Comparison of ENCODE assay signal across 27 cellular contexts in the genomic region with DNA sequence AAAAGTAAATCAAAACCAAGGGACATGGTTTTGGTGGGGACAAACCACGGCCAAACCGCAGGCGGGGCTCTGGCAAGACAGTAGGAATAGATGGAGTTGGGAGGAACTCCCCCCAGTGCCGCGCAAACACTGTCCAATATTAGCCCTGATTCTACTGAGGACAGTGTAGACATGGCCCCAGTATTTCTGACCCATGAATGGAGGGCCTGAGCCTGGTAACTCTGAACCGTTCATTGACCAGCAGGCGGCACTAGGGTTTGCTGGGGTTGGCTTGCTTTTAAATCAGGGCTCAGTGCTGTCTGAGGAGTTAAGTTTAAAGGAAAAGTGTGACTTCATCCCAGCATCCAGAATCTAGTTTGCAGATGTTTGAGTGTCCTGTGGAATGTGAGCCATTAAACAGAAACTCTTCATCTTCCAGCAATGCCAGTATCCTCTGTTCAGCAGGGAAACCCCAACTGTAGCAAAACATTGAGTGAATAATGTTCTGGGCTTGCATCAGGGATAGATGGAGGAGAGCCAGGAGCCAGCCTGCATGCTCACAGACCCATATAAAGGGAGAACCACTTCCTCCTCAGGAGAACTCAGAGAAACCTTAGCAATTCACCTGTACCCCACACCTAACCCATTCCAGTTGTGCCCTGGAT.
DNase-seq lines count a peak whose midpoint lies in the region; ATAC-seq and TF ChIP-seq lines count a peak whose summit lies in the region.
"Had no signal": no experiment of that assay in that cellular context is flagged by ENCODE, and none has a peak within 500 bp of the region (broad histone marks: within the 10 kb centered on the region; RNA-seq: fewer than 3 reads in every experiment).

No MANE protein-coding gene starts in this region.

- peak; percentile 39 for DNase-seq in AG08395 (ENCODE audit: low spot score)
- no peak for DNase-seq in GM23338 (ENCODE audit: low spot score)
- peak; percentile 35 for DNase-seq in adipocyte (ENCODE audit: low read depth)
- DNase-seq in iris pigment epithelial cell (ENCODE audit: low read depth): peak; percentile 15
- DNase-seq in ovary: no peak
- DNase-seq in activated CD4-positive, alpha-beta T cell treated with anti-CD3 and anti-CD28 coated beads for 4 hours: no peak
- no peak for DNase-seq in DMS79 treated with DMSO at 0.1 percent for 48 hours (lab: John Stamatoyannopoulos, UW)
- DNase-seq: activated CD4-positive, alpha-beta T cell treated with anti-CD3 and anti-CD28 coated beads, Interleukin-2, amount 10 ng/mL, durations not matched to agents 24 days and 14 days; activated naive CD4-positive, alpha-beta T cell treated with Interleukin-2 at 50 U/mL for 16 hours; activated T-cell treated with anti-CD3 and anti-CD28 coated beads, Interleukin-2, amount 50 U/mL, for 4 hours; anterior cingulate cortex; CD4-positive, alpha-beta T cell; central memory CD4-positive, alpha-beta T cell; foreskin keratinocyte; heart right ventricle; Kasumi-1; NCI-H2171; NCI-H524; NK-92 treated with Interleukin-12 subunit alpha and Interleukin-12 subunit beta, amount 100 ng/mL, for 24 hours; Peyer's patch; small intestine; stimulated activated CD4-positive, alpha-beta T cell treated with anti-CD3 and anti-CD28 coated beads, Interleukin-1b, Interleukin-23, amount 100 ng/mL, for 48 hours; substantia nigra; upper lobe of right lung had no signal

- no peaks in the 10 kb centered on the region for H4K20me1 ChIP-seq in GM23338 (replicated peaks; ENCODE audit: insufficient read depth)

- H3K27me3 ChIP-seq in GM23338 (ENCODE audit: insufficient read depth): no peaks in the 10 kb centered on the region
- peaks cover 3% of the 10 kb centered on the region for H3K27me3 ChIP-seq in adipocyte (replicated peaks; ENCODE audit: control insufficient read depth, insufficient read depth, low read length)
- no peaks in the 10 kb centered on the region for H3K27me3 ChIP-seq in ovary
- H3K27me3 ChIP-seq: Peyer's patch, upper lobe of right lung had no signal

- TF ChIP-seq EP300 in ovary (IDR thresholded peaks at IDR 0.05): no peak

- H3K9me3 Mint-ChIP-seq in GM23338: no peaks in the 10 kb centered on the region; the same call in 2 of the 3 replicates
- H3K9me3 Mint-ChIP-seq: activated CD4-positive, alpha-beta T cell treated with anti-CD3 and anti-CD28 coated beads, Interleukin-2, amount 10 ng/mL, durations not matched to agents 24 days and 14 days; activated T-cell treated with anti-CD3 and anti-CD28 coated beads, Interleukin-2, amount 50 U/mL, for 4 hours; CD4-positive, alpha-beta T cell; T-helper 1 cell treated with Interleukin-12 subunit alpha and Interleukin-12 subunit beta and Interleukin-4 antibody, amounts not matched to agents 30 μg/mL and 1 μg/mL, for 36 hours had no signal

- no peak overlapping the region for H3K27ac Mint-ChIP-seq in GM23338
- H3K27ac Mint-ChIP-seq: activated CD4-positive, alpha-beta T cell treated with anti-CD3 and anti-CD28 coated beads, Interleukin-2, amount 10 ng/mL, durations not matched to agents 24 days and 14 days; CD4-positive, alpha-beta T cell; memory B cell; T-helper 1 cell treated with Interleukin-12 subunit alpha and Interleukin-12 subunit beta and Interleukin-4 antibody, amounts not matched to agents 30 μg/mL and 1 μg/mL, for 36 hours had no signal

- no peak overlapping the region for H2AFZ ChIP-seq in GM23338

- TF ChIP-seq CTCF in GM23338 (conservative IDR thresholded peaks at IDR 0.05; ENCODE audit: low read depth in 2 of 2) (peak; percentile 20 to 22; a peak in 2 of 4 replicates), ovary (IDR thresholded peaks at IDR 0.05) (no peak)

- H3K9me3 ChIP-seq in adipocyte (ENCODE audit: control insufficient read depth, low read length) (no peaks in the 10 kb centered on the region), ovary (no peaks in the 10 kb centered on the region)
- H3K9me3 ChIP-seq: heart right ventricle, Peyer's patch, upper lobe of right lung had no signal

- no peaks in the 10 kb centered on the region for H3K9me2 ChIP-seq in GM23338 (ENCODE audit: insufficient read depth)

- no peaks in the 10 kb centered on the region for H3F3A ChIP-seq in GM23338 (replicated peaks; ENCODE audit: low read depth)

- 75 to 90% (median 84%) methylated on average over 7 of the region's 7 CpGs for WGBS in ovary, 3 donors

- H3K4me3 ChIP-seq in GM23338 (no peak overlapping the region), adipocyte (ENCODE audit: low read length) (no peak overlapping the region), ovary (no peak overlapping the region)
- H3K4me3 ChIP-seq: heart right ventricle, Peyer's patch, upper lobe of right lung had no signal

- intact Hi-C loops in ovary (cut with DNase I): no loop called here

- no peaks in the 10 kb centered on the region for H3K4me1 ChIP-seq in GM23338 (ENCODE audit: insufficient read depth)
- peaks cover 19% of the 10 kb centered on the region for H3K4me1 ChIP-seq in adipocyte (ENCODE audit: control insufficient read depth, insufficient read depth, low read length)
- H3K4me1 ChIP-seq in ovary (ENCODE audit: insufficient read depth): no peaks in the 10 kb centered on the region
- H3K4me1 ChIP-seq: Peyer's patch, upper lobe of right lung had no signal

- H3K4me1 Mint-ChIP-seq in GM23338: no peaks in the 10 kb centered on the region
- H3K4me1 Mint-ChIP-seq: memory B cell had no signal

- no peaks in the 10 kb centered on the region for H3K36me3 Mint-ChIP-seq in GM23338 (ENCODE audit: low read depth)
- H3K36me3 Mint-ChIP-seq: memory B cell had no signal

- H3K36me3 ChIP-seq in GM23338 (ENCODE audit: insufficient read depth) (no peaks in the 10 kb centered on the region), adipocyte (ENCODE audit: control insufficient read depth, insufficient read depth, low read length, severe bottlenecking) (no peaks in the 10 kb centered on the region), ovary (no peaks in the 10 kb centered on the region)
- H3K36me3 ChIP-seq: heart right ventricle, Peyer's patch, upper lobe of right lung had no signal

- H3K9ac ChIP-seq in adipocyte (ENCODE audit: low read length): no peak overlapping the region

- no peak overlapping the region for H3K4me2 ChIP-seq in GM23338

- H3K4me3 Mint-ChIP-seq in GM23338: no peak overlapping the region
- H3K4me3 Mint-ChIP-seq: activated CD4-positive, alpha-beta T cell treated with anti-CD3 and anti-CD28 coated beads, Interleukin-2, amount 10 ng/mL, durations not matched to agents 24 days and 14 days; activated T-cell treated with anti-CD3 and anti-CD28 coated beads, Interleukin-2, amount 50 U/mL, for 4 hours; CD4-positive, alpha-beta T cell; memory B cell; T-helper 1 cell treated with Interleukin-12 subunit alpha and Interleukin-12 subunit beta and Interleukin-4 antibody, amounts not matched to agents 30 μg/mL and 1 μg/mL, for 36 hours had no signal

- H3K79me2 ChIP-seq in GM23338 (replicated peaks; ENCODE audit: insufficient read depth): no peaks in the 10 kb centered on the region

- ATAC-seq in GM23338 (no peak), GM18858 (IDR thresholded peaks at IDR 0.05; ENCODE audit: unreplicated experiment) (no peak)
- ATAC-seq: activated T-cell treated with anti-CD3 and anti-CD28 coated beads, Interleukin-2, amount 50 U/mL, for 4 hours; foreskin keratinocyte; heart right ventricle; upper lobe of right lung had no signal

- H3K27me3 Mint-ChIP-seq in GM23338 (ENCODE audit: insufficient read depth, low read depth, poor library complexity): peaks cover 2% of the 10 kb centered on the region

- no peak overlapping the region for H3K27ac ChIP-seq in GM23338 (ENCODE audit: low read depth)
- H3K27ac ChIP-seq in ovary: no peak overlapping the region
- H3K27ac ChIP-seq: foreskin keratinocyte, heart right ventricle, Peyer's patch, upper lobe of right lung had no signal

- no peak for TF ChIP-seq POLR2A in ovary (IDR thresholded peaks at IDR 0.05)

TF ChIP-seq in GM23338, 12 proteins besides CTCF, POLR2A, EP300 and RAD21:
- TF ChIP-seq ETS1 (IDR thresholded peaks at IDR 0.05): no peak
- TF ChIP-seq ZNF331 (CRISPR knock-in tag; IDR thresholded peaks at IDR 0.05; ENCODE audit: low read depth): no peak
- TF ChIP-seq REST (IDR thresholded peaks at IDR 0.05; ENCODE audit: unreplicated experiment): no peak
- no peak for TF ChIP-seq EZH2 (IDR thresholded peaks at IDR 0.05; ENCODE audit: low read depth, unreplicated experiment)

Comparison
In these comparisons a context has a peak if more than half of its experiments do, and no peak if none do; other contexts are left out.
1. DNase-seq: peak in AG08395 (single experiment), adipocyte (single experiment) and iris pigment epithelial cell (single experiment); none in GM23338 (single experiment), ovary (0 of 5), activated CD4-positive, alpha-beta T cell treated with anti-CD3 and anti-CD28 coated beads for 4 hours (0 of 2) and DMS79 treated with DMSO at 0.1 percent for 48 hours (single experiment).
2. CTCF ChIP-seq: peak in GM23338 (2 of 2); none in ovary (0 of 3).